ENCODE assay signal across 8 cellular contexts in the genomic region with DNA sequence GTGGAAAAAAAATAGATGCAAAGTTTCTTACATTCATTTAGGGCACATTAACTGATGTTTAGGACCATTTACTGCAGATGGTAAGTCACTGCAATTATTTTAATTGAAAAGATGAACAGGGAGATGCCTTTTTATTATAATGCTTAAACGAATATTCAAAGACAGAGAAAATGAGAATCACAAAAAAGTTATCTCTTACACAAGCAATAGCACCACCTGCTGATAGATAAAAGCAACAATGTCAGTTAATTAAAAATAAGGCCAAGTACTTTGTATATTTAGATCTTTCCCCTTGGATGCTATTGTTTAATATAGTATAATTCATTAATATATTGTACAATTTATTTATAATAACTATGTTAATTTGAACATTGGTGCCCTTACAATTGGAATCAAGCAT. TPM values are rescaled to one million over a fixed set of nuclear protein-coding genes. Genes with fewer than 3 reads are reported as not detected.
DNase-seq lines count a peak whose midpoint lies in the region; ATAC-seq and TF ChIP-seq lines count a peak whose summit lies in the region.

No MANE protein-coding gene starts in this region.

- peak; percentile 38; the same call in 1 of the 2 replicates for TF ChIP-seq CTCF in BE2C (IDR thresholded peaks at IDR 0.05; ENCODE audit: low read depth, low read length)
- peak; percentile 12 for TF ChIP-seq CTCF in HL-60 (IDR thresholded peaks at IDR 0.05; ENCODE audit: insufficient read depth, low read length)
- TF ChIP-seq CTCF in RWPE2 (IDR thresholded peaks at IDR 0.05; ENCODE audit: poor library complexity, severe bottlenecking): peak; percentile 76
- TF ChIP-seq CTCF in glutamatergic neuron (IDR thresholded peaks at IDR 0.05; ENCODE audit: partially characterized antibody, unreplicated experiment): peak; percentile 26

- no peaks in the 10 kb centered on the region for H3K9me3 Mint-ChIP-seq in glutamatergic neuron (ENCODE audit: unreplicated experiment)

- H3K36me3 ChIP-seq in BE2C (no peaks in the 10 kb centered on the region), RWPE2 (ENCODE audit: low read depth) (no peaks in the 10 kb centered on the region)

- no peaks in the 10 kb centered on the region for H3K4me1 ChIP-seq in BE2C
- no peaks in the 10 kb centered on the region for H3K4me1 ChIP-seq in RWPE2 (ENCODE audit: insufficient read depth, poor library complexity, severe bottlenecking)

- H3K27ac ChIP-seq in HL-60 (replicated peaks): no peak overlapping the region
- no peak overlapping the region for H3K27ac ChIP-seq in RWPE2 (ENCODE audit: poor library complexity, severe bottlenecking)

- ATAC-seq in RWPE2 (ENCODE audit: low read depth) (no peak), HG02571 (IDR thresholded peaks at IDR 0.05; ENCODE audit: unreplicated experiment) (no peak)

- H3K4me1 Mint-ChIP-seq in glutamatergic neuron (ENCODE audit: low read depth, unreplicated experiment): no peaks in the 10 kb centered on the region

- no peaks in the 10 kb centered on the region for H3K9me3 ChIP-seq in BE2C
- no peaks in the 10 kb centered on the region for H3K9me3 ChIP-seq in RWPE2 (ENCODE audit: severe bottlenecking)

- no peaks in the 10 kb centered on the region for H3K27me3 Mint-ChIP-seq in glutamatergic neuron (ENCODE audit: unreplicated experiment)

- no peak overlapping the region for H3K27ac Mint-ChIP-seq in glutamatergic neuron (ENCODE audit: unreplicated experiment)

- H3K4me3 Mint-ChIP-seq in glutamatergic neuron (ENCODE audit: unreplicated experiment): no peak overlapping the region

- no peaks in the 10 kb centered on the region for H3K36me3 Mint-ChIP-seq in glutamatergic neuron (ENCODE audit: unreplicated experiment)

- H3K27me3 ChIP-seq in BE2C: no peaks in the 10 kb centered on the region
- H3K27me3 ChIP-seq in HL-60 (ENCODE audit: insufficient read depth, poor library complexity, severe bottlenecking): no peaks in the 10 kb centered on the region
- H3K27me3 ChIP-seq in RWPE2 (ENCODE audit: insufficient read depth, poor library complexity, severe bottlenecking): no peaks in the 10 kb centered on the region

- DNase-seq in BE2C (no peak), HL-60 (ENCODE audit: low read depth in 1 of 2, low spot score in 1 of 2) (peak in 1 of 2 experiments; percentile 1), RWPE2 (ENCODE audit: low spot score) (no peak), glutamatergic neuron (no peak), NCI-H1930 (lab: John Stamatoyannopoulos, UW) (no peak)
- DNase-seq in stimulated activated CD4-positive, alpha-beta T cell treated with anti-CD3 and anti-CD28 coated beads, Interleukin-15, amount 100 ng/mL, for 24 hours: no peak
- no peak for DNase-seq in activated effector memory CD4-positive, alpha-beta T cell treated with anti-CD3 and anti-CD28 coated beads, Interleukin-2, amount 50 U/mL, for 16 hours

- H3K4me3 ChIP-seq in BE2C (ENCODE audit: low read depth, low read length) (no peak overlapping the region), HL-60 (replicated peaks; ENCODE audit: insufficient read depth, low read length) (no peak overlapping the region), RWPE2 (ENCODE audit: severe bottlenecking) (no peak overlapping the region)

RNA-seq across cellular contexts. Expression of gene IFT80, which starts 55.9 kb away (rescaled TPM):
- polyA plus RNA-seq in BE2C (2012; ENCODE audit: insufficient read depth, insufficient read length, low read depth): 14.2 TPM
- total RNA-seq in glutamatergic neuron (ENCODE audit: unreplicated experiment): 32.7 TPM

RNA-seq across cellular contexts. Expression of gene SMC4, which starts 56.3 kb away (rescaled TPM):
- polyA plus RNA-seq in BE2C (2012; ENCODE audit: insufficient read depth, insufficient read length, low read depth): 24.7 TPM
- 34.0 TPM for total RNA-seq in glutamatergic neuron (ENCODE audit: unreplicated experiment)

Comparison
In these comparisons a context has a peak if more than half of its experiments do, and no peak if none do; other contexts are left out.
1. CTCF ChIP-seq: peak in every context shown above with its lines; median percentile 76 in RWPE2; 38 in BE2C; 26 in glutamatergic neuron; 12 in HL-60.